1 cellular context compared by ENCODE assay signal in genomic region chr6:43246301-43247114, GRCh38.
TF ChIP-seq lines count a peak whose summit lies in the region.

No MANE protein-coding gene starts in this region.

TF ChIP-seq in HepG2, 621 proteins besides CTCF, POLR2A, EP300 and RAD21 (continued from another document and continues in another):
- TF ChIP-seq PREB (CRISPR knock-in tag; IDR thresholded peaks at IDR 0.05): no peak
- TF ChIP-seq SP2 (CRISPR knock-in tag; IDR thresholded peaks at IDR 0.05): no peak
- TF ChIP-seq ZMAT3 (CRISPR knock-in tag; conservative IDR thresholded peaks at IDR 0.05): 0 out of 2 replicates have a peak, but pooled peaks have one; percentile 21
- peak; percentile 27; the same call in 1 of the 2 replicates for TF ChIP-seq MTA1 (CRISPR knock-in tag; IDR thresholded peaks at IDR 0.05; ENCODE audit: borderline replicate concordance)
- TF ChIP-seq ETV6 (CRISPR knock-in tag; conservative IDR thresholded peaks at IDR 0.05): no peak
- 0 out of 2 replicates have a peak, but pooled peaks have one; percentile 80 for TF ChIP-seq ZNF724P (CRISPR knock-in tag; IDR thresholded peaks at IDR 0.05; ENCODE audit: borderline replicate concordance)
- 0 out of 2 replicates have a peak, but pooled peaks have one; percentile 26 for TF ChIP-seq POLR2AphosphoS5 (IDR thresholded peaks at IDR 0.05; ENCODE audit: low read depth, low read length)
- no peak; the same call in 1 of the 2 replicates for TF ChIP-seq ISL2 (CRISPR knock-in tag; IDR thresholded peaks at IDR 0.05)
- TF ChIP-seq RNF2 (conservative IDR thresholded peaks at IDR 0.05; ENCODE audit: low read depth): no peak
- TF ChIP-seq ZNF737 (CRISPR knock-in tag; IDR thresholded peaks at IDR 0.05; ENCODE audit: borderline replicate concordance): 0 out of 2 replicates have a peak, but pooled peaks have one; percentile 48
- TF ChIP-seq RAD51 (IDR thresholded peaks at IDR 0.05; ENCODE audit: borderline replicate concordance): no peak
- TF ChIP-seq ZNF703 (CRISPR knock-in tag; IDR thresholded peaks at IDR 0.05; ENCODE audit: borderline replicate concordance): no peak
- TF ChIP-seq ETV5 (CRISPR knock-in tag; IDR thresholded peaks at IDR 0.05; ENCODE audit: borderline replicate concordance): 0 out of 2 replicates have a peak, but pooled peaks have one; percentile 20
- peak; percentile 73 for TF ChIP-seq ZGPAT (CRISPR knock-in tag; IDR thresholded peaks at IDR 0.05)
- TF ChIP-seq CENPT (CRISPR knock-in tag; IDR thresholded peaks at IDR 0.05; ENCODE audit: low read depth): no peak
- peak; percentile 43; the same call in 1 of the 2 replicates for TF ChIP-seq ZNF451 (CRISPR knock-in tag; IDR thresholded peaks at IDR 0.05)
- TF ChIP-seq TBX3 (IDR thresholded peaks at IDR 0.05; ENCODE audit: borderline replicate concordance): peak; percentile 14; the same call in 1 of the 2 replicates
- 0 out of 2 replicates have a peak, but pooled peaks have one; percentile 18 for TF ChIP-seq HINFP (CRISPR knock-in tag; IDR thresholded peaks at IDR 0.05; ENCODE audit: low read depth)
- TF ChIP-seq ZFP1 (CRISPR knock-in tag; IDR thresholded peaks at IDR 0.05): no peak; the same call in 1 of the 2 replicates
- TF ChIP-seq BRD4 (CRISPR knock-in tag; IDR thresholded peaks at IDR 0.05): peak; percentile 44; the same call in 1 of the 2 replicates
- TF ChIP-seq FOSL1 (CRISPR knock-in tag; IDR thresholded peaks at IDR 0.05; ENCODE audit: borderline replicate concordance): no peak
- TF ChIP-seq NONO (IDR thresholded peaks at IDR 0.05): no peak
- TF ChIP-seq NONO (CRISPR knock-in tag; conservative IDR thresholded peaks at IDR 0.05): no peak
- 0 out of 2 replicates have a peak, but pooled peaks have one; percentile 40 for TF ChIP-seq ZBTB2 (CRISPR knock-in tag; IDR thresholded peaks at IDR 0.05; ENCODE audit: low read depth)
- peak; percentile 66 for TF ChIP-seq PCBP1 (IDR thresholded peaks at IDR 0.05; ENCODE audit: borderline replicate concordance, low read depth, low read length)
- 0 out of 2 replicates have a peak, but pooled peaks have one; percentile 25 for TF ChIP-seq POGZ (CRISPR knock-in tag; IDR thresholded peaks at IDR 0.05)
- TF ChIP-seq ZNF619 (CRISPR knock-in tag; IDR thresholded peaks at IDR 0.05): peak; percentile 47; the same call in 1 of the 2 replicates
- no peak for TF ChIP-seq ATF5 (CRISPR knock-in tag; IDR thresholded peaks at IDR 0.05; ENCODE audit: low read depth)
- peak; percentile 37 for TF ChIP-seq ESRRA (CRISPR knock-in tag; IDR thresholded peaks at IDR 0.05; ENCODE audit: low read depth)
- TF ChIP-seq SNRNP70 (IDR thresholded peaks at IDR 0.05; ENCODE audit: low read depth, low read length): no peak
- no peak for TF ChIP-seq NPAS2 (CRISPR knock-in tag; IDR thresholded peaks at IDR 0.05; ENCODE audit: borderline replicate concordance)
- TF ChIP-seq ZNF431 (CRISPR knock-in tag; IDR thresholded peaks at IDR 0.05; ENCODE audit: borderline replicate concordance, low read depth): peak; percentile 74
- peak; percentile 17; the same call in 1 of the 3 replicates for TF ChIP-seq MXI1 (IDR thresholded peaks at IDR 0.05; ENCODE audit: borderline replicate concordance, low read depth, low read length)
- TF ChIP-seq NR2F2 (IDR thresholded peaks at IDR 0.05; ENCODE audit: borderline replicate concordance, low read depth): peak; percentile 18; the same call in 1 of the 2 replicates
- peak; percentile 2; the same call in 1 of the 2 replicates for TF ChIP-seq USF2 (IDR thresholded peaks at IDR 0.05; ENCODE audit: low read depth, low read length)
- 0 out of 2 replicates have a peak, but pooled peaks have one; percentile 5 for TF ChIP-seq USF2 (CRISPR knock-in tag; IDR thresholded peaks at IDR 0.05; ENCODE audit: borderline replicate concordance)
- no peak for TF ChIP-seq IRF9 (CRISPR knock-in tag; IDR thresholded peaks at IDR 0.05; ENCODE audit: borderline replicate concordance)
- TF ChIP-seq ZNF317 (CRISPR knock-in tag; IDR thresholded peaks at IDR 0.05): 0 out of 2 replicates have a peak, but pooled peaks have one; percentile 37
- peak; percentile 89; the same call in 1 of the 2 replicates for TF ChIP-seq ZNF280D (CRISPR knock-in tag; IDR thresholded peaks at IDR 0.05)
- TF ChIP-seq SP4 (CRISPR knock-in tag; IDR thresholded peaks at IDR 0.05): no peak
- TF ChIP-seq PITX1 (CRISPR knock-in tag; IDR thresholded peaks at IDR 0.05): peak; percentile 50; the same call in 1 of the 2 replicates
- TF ChIP-seq POLR2G (IDR thresholded peaks at IDR 0.05; ENCODE audit: low read depth, low read length): peak; percentile 50
- no peak for TF ChIP-seq EHMT2 (IDR thresholded peaks at IDR 0.05; ENCODE audit: borderline replicate concordance, low read depth, low read length)
- no peak; the same call in 1 of the 2 replicates for TF ChIP-seq DR1 (CRISPR knock-in tag; IDR thresholded peaks at IDR 0.05)
- TF ChIP-seq SNAPC2 (CRISPR knock-in tag; IDR thresholded peaks at IDR 0.05): peak; percentile 84; the same call in 1 of the 2 replicates
- no peak for TF ChIP-seq ATF2 (CRISPR knock-in tag; IDR thresholded peaks at IDR 0.05)
- TF ChIP-seq ZC3H13 (CRISPR knock-in tag; IDR thresholded peaks at IDR 0.05): 0 out of 2 replicates have a peak, but pooled peaks have one; percentile 42
- no peak for TF ChIP-seq MED1 (CRISPR knock-in tag; IDR thresholded peaks at IDR 0.05)
- 0 out of 2 replicates have a peak, but pooled peaks have one; percentile 10 for TF ChIP-seq ELF3 (CRISPR knock-in tag; IDR thresholded peaks at IDR 0.05)
- TF ChIP-seq ZNF614 (CRISPR knock-in tag; IDR thresholded peaks at IDR 0.05; ENCODE audit: borderline replicate concordance): 0 out of 2 replicates have a peak, but pooled peaks have one; percentile 20
- TF ChIP-seq EZH2 (conservative IDR thresholded peaks at IDR 0.05; ENCODE audit: low read depth, low read length): no peak
- TF ChIP-seq RFX1 (IDR thresholded peaks at IDR 0.05): no peak
- peak; percentile 66 for TF ChIP-seq ZNF746 (CRISPR knock-in tag; IDR thresholded peaks at IDR 0.05)
- TF ChIP-seq TIGD3 (CRISPR knock-in tag; IDR thresholded peaks at IDR 0.05; ENCODE audit: borderline replicate concordance): peak; percentile 80; the same call in 1 of the 2 replicates
